1 cellular context compared by ENCODE assay signal in genomic region chr7:99499713-99500636, GRCh38.
TF ChIP-seq lines count a peak whose summit lies in the region.

Gene ZNF394, minus strand, starts transcription at chr7:99500281. Its CDS starts 188 bp downstream, at chr7:99500093.

TF ChIP-seq in GM12878, 131 proteins besides CTCF, POLR2A, EP300 and RAD21 (continued from another document and continues in another):
- TF ChIP-seq ZNF687 (IDR thresholded peaks at IDR 0.05) (no peak), HDAC2 (IDR thresholded peaks at IDR 0.05) (no peak), ETV6 (conservative IDR thresholded peaks at IDR 0.05 in 1 of 2, IDR thresholded peaks at IDR 0.05 in 1 of 2; ENCODE audit: borderline replicate concordance in 1 of 2, low read depth in 1 of 2) (peak in 1 of 2 experiments; percentile 69; a peak in 2 of 4 replicates), HCFC1 (IDR thresholded peaks at IDR 0.05; ENCODE audit: low read length) (peak; percentile 78), IKZF1 (conservative IDR thresholded peaks at IDR 0.05) (peak; percentile 80; the same call in 1 of the 2 replicates), POLR2AphosphoS5 (IDR thresholded peaks at IDR 0.05; ENCODE audit: low read length) (peak; percentile 97), HSF1 (IDR thresholded peaks at IDR 0.05; ENCODE audit: low read depth, low read length) (no peak), FOXK2 (IDR thresholded peaks at IDR 0.05) (0 out of 2 replicates have a peak, but pooled peaks have one; percentile 21), RFX5 (IDR thresholded peaks at IDR 0.05; ENCODE audit: low read depth, low read length) (peak; percentile 30; the same call in 1 of the 2 replicates), BRCA1 (IDR thresholded peaks at IDR 0.05; ENCODE audit: low read depth, low read length) (no peak), MTA3 (IDR thresholded peaks at IDR 0.05; ENCODE audit: borderline replicate concordance, low read length) (peak; percentile 59; the same call in 1 of the 2 replicates), STAT3 (IDR thresholded peaks at IDR 0.05; ENCODE audit: low read depth, low read length) (no peak), CREB1 (IDR thresholded peaks at IDR 0.05; ENCODE audit: low read depth) (peak; percentile 97), NR2C2 (IDR thresholded peaks at IDR 0.05; ENCODE audit: borderline replicate concordance, control insufficient read depth, insufficient read length, low read depth) (no peak), TAF1 (IDR thresholded peaks at IDR 0.05; ENCODE audit: borderline replicate concordance, low read depth, low read length) (peak; percentile 84; the same call in 1 of the 2 replicates), NFXL1 (IDR thresholded peaks at IDR 0.05; ENCODE audit: borderline replicate concordance) (no peak), FOXM1 (IDR thresholded peaks at IDR 0.05; ENCODE audit: low read depth, low read length) (0 out of 2 replicates have a peak, but pooled peaks have one; percentile 41), MEF2A (IDR thresholded peaks at IDR 0.05; ENCODE audit: insufficient read depth, low read depth, low read length) (peak; percentile 29; the same call in 1 of the 2 replicates), ATF7 (IDR thresholded peaks at IDR 0.05; ENCODE audit: low read depth) (peak; percentile 75), POLR2AphosphoS2 (IDR thresholded peaks at IDR 0.05; ENCODE audit: low read depth, low read length) (peak; percentile 83), YY1 (IDR thresholded peaks at IDR 0.05; ENCODE audit: low read depth, low read length) (peak; percentile 5; the same call in 1 of the 2 replicates), BACH1 (IDR thresholded peaks at IDR 0.05; ENCODE audit: borderline replicate concordance) (peak; percentile 13; the same call in 1 of the 2 replicates), RELA (IDR thresholded peaks at IDR 0.05; ENCODE audit: borderline replicate concordance, partially characterized antibody) (no peak), ATF2 (IDR thresholded peaks at IDR 0.05; ENCODE audit: low read length) (no peak), SREBF1 (IDR thresholded peaks at IDR 0.05; ENCODE audit: low read length) (peak; percentile 47; the same call in 1 of the 2 replicates), POU2F2 (IDR thresholded peaks at IDR 0.05; ENCODE audit: borderline replicate concordance, low read depth, low read length) (peak; percentile 75), MYB (IDR thresholded peaks at IDR 0.05; ENCODE audit: borderline replicate concordance, low read depth, low read length) (no peak), ZNF217 (IDR thresholded peaks at IDR 0.05) (no peak), KLF5 (IDR thresholded peaks at IDR 0.05; ENCODE audit: partially characterized antibody) (peak; percentile 66), SIX5 (IDR thresholded peaks at IDR 0.05; ENCODE audit: low read depth, low read length, severe bottlenecking) (peak; percentile 52), ZZZ3 (IDR thresholded peaks at IDR 0.05; ENCODE audit: control insufficient read depth, insufficient read length, low read depth) (no peak), EED (IDR thresholded peaks at IDR 0.05; ENCODE audit: low read depth) (peak; percentile 37), CREM (IDR thresholded peaks at IDR 0.05; ENCODE audit: low read depth) (peak; percentile 99), GATAD2B (conservative IDR thresholded peaks at IDR 0.05; ENCODE audit: low read depth) (no peak; the same call in none of the 2 replicates), JUNB (IDR thresholded peaks at IDR 0.05) (no peak), JUND (IDR thresholded peaks at IDR 0.05; ENCODE audit: low read depth, low read length) (no peak), BHLHE40 (IDR thresholded peaks at IDR 0.05; ENCODE audit: borderline replicate concordance in 1 of 2, low read depth in 2 of 2, low read length in 1 of 2) (peak; percentile 87 to 94), DPF2 (IDR thresholded peaks at IDR 0.05) (0 out of 2 replicates have a peak, but pooled peaks have one; percentile 20), GABPA (IDR thresholded peaks at IDR 0.05; ENCODE audit: low read depth) (peak; percentile 98)
- TF ChIP-seq, protein P1, sequence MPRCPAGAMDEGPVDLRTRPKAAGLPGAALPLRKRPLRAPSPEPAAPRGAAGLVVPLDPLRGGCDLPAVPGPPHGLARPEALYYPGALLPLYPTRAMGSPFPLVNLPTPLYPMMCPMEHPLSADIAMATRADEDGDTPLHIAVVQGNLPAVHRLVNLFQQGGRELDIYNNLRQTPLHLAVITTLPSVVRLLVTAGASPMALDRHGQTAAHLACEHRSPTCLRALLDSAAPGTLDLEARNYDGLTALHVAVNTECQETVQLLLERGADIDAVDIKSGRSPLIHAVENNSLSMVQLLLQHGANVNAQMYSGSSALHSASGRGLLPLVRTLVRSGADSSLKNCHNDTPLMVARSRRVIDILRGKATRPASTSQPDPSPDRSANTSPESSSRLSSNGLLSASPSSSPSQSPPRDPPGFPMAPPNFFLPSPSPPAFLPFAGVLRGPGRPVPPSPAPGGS (IDR thresholded peaks at IDR 0.05; ENCODE audit: borderline replicate concordance, insufficient read depth, low read depth, low read length, poor library complexity, severe bottlenecking): no peak
- TF ChIP-seq, protein P2, sequence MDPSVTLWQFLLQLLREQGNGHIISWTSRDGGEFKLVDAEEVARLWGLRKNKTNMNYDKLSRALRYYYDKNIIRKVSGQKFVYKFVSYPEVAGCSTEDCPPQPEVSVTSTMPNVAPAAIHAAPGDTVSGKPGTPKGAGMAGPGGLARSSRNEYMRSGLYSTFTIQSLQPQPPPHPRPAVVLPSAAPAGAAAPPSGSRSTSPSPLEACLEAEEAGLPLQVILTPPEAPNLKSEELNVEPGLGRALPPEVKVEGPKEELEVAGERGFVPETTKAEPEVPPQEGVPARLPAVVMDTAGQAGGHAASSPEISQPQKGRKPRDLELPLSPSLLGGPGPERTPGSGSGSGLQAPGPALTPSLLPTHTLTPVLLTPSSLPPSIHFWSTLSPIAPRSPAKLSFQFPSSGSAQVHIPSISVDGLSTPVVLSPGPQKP (IDR thresholded peaks at IDR 0.05; ENCODE audit: low read depth, low read length): peak; percentile 76
- TF ChIP-seq, protein P3, sequence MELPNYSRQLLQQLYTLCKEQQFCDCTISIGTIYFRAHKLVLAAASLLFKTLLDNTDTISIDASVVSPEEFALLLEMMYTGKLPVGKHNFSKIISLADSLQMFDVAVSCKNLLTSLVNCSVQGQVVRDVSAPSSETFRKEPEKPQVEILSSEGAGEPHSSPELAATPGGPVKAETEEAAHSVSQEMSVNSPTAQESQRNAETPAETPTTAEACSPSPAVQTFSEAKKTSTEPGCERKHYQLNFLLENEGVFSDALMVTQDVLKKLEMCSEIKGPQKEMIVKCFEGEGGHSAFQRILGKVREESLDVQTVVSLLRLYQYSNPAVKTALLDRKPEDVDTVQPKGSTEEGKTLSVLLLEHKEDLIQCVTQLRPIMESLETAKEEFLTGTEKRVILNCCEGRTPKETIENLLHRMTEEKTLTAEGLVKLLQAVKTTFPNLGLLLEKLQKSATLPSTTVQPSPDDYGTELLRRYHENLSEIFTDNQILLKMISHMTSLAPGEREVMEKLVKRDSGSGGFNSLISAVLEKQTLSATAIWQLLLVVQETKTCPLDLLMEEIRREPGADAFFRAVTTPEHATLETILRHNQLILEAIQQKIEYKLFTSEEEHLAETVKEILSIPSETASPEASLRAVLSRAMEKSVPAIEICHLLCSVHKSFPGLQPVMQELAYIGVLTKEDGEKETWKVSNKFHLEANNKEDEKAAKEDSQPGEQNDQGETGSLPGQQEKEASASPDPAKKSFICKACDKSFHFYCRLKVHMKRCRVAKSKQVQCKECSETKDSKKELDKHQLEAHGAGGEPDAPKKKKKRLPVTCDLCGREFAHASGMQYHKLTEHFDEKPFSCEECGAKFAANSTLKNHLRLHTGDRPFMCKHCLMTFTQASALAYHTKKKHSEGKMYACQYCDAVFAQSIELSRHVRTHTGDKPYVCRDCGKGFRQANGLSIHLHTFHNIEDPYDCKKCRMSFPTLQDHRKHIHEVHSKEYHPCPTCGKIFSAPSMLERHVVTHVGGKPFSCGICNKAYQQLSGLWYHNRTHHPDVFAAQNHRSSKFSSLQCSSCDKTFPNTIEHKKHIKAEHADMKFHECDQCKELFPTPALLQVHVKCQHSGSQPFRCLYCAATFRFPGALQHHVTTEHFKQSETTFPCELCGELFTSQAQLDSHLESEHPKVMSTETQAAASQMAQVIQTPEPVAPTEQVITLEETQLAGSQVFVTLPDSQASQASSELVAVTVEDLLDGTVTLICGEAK (IDR thresholded peaks at IDR 0.05; ENCODE audit: borderline replicate concordance): peak; percentile 96
- TF ChIP-seq, protein P4, sequence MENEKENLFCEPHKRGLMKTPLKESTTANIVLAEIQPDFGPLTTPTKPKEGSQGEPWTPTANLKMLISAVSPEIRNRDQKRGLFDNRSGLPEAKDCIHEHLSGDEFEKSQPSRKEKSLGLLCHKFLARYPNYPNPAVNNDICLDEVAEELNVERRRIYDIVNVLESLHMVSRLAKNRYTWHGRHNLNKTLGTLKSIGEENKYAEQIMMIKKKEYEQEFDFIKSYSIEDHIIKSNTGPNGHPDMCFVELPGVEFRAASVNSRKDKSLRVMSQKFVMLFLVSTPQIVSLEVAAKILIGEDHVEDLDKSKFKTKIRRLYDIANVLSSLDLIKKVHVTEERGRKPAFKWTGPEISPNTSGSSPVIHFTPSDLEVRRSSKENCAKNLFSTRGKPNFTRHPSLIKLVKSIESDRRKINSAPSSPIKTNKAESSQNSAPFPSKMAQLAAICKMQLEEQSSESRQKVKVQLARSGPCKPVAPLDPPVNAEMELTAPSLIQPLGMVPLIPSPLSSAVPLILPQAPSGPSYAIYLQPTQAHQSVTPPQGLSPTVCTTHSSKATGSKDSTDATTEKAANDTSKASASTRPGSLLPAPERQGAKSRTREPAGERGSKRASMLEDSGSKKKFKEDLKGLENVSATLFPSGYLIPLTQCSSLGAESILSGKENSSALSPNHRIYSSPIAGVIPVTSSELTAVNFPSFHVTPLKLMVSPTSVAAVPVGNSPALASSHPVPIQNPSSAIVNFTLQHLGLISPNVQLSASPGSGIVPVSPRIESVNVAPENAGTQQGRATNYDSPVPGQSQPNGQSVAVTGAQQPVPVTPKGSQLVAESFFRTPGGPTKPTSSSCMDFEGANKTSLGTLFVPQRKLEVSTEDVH (IDR thresholded peaks at IDR 0.05; ENCODE audit: low read depth, partially characterized antibody): peak; percentile 91
